6 cellular contexts compared by ENCODE assay signal in the genomic region with DNA sequence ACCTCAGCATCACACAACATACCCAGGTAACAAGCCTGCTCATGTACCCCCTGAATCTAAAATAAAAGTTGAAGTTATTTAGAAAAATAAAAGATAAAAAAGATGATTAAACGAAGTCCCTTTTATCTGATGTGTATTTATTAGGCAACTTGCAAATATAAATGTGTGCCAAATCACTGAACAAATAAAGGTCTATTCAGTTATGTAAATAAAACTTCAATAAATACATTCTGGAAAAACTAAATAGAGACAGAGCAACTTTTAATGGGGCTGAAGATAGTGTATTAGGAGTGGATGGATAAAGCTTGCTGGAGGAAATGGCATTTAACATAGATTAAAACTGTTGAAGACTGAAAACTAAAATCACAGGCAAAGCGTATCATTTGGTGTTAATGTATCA.
"Had no signal": no experiment of that assay in that cellular context is flagged by ENCODE, and none has a peak within 500 bp of the region (broad histone marks: within the 10 kb centered on the region; RNA-seq: fewer than 3 reads in every experiment).

No MANE protein-coding gene starts in this region.

- H3K4me2 ChIP-seq: GM23338 had no signal

- H3K27me3 Mint-ChIP-seq: IgD-negative memory B cell had no signal

- H2AFZ ChIP-seq: GM23338 had no signal

- H3K4me3 Mint-ChIP-seq: GM23338, H9, IgD-negative memory B cell had no signal

- H3K36me3 Mint-ChIP-seq: IgD-negative memory B cell had no signal

- H3K27ac Mint-ChIP-seq: IgD-negative memory B cell had no signal

- DNase-seq: H9, HCEC 1CT, KBM-7 had no signal

- ATAC-seq: GM23338 had no signal

- H3K9me3 Mint-ChIP-seq: H9 had no signal

- H3K4me3 ChIP-seq: GM23338 had no signal

- H3K4me1 Mint-ChIP-seq: IgD-negative memory B cell had no signal

- H3K27ac ChIP-seq: HL-60 had no signal
